In the genomic region with DNA sequence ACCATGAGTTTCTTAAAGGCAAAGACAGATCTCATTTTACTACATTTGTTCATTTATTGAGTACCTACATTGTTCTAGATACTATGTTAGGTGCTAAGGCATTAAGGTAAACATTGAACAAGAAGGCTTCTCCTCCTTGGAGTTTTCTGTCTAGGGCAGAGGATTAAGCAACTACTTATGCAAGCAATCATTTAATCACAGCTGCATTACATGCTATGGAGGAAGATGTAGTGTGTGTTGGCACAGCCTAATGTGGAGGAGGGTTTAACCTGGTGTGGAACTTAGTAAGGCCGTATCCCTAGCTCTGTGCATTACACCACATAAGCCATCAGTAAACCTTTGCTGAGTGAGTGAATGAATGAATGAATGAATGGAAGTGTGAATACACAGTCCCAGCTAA, we compare ENCODE assay signal across 19 cellular contexts.
"Had no signal": no experiment of that assay in that cellular context is flagged by ENCODE, and none has a peak within 500 bp of the region (broad histone marks: within the 10 kb centered on the region; RNA-seq: fewer than 3 reads in every experiment).

No MANE protein-coding gene starts in this region.

- H3K27ac Mint-ChIP-seq: activated naive CD4-positive, alpha-beta T cell treated with anti-CD3 and anti-CD28 coated beads, Interleukin-2, amount 10 ng/mL, durations not matched to agents 7 days and 5 days; activated T-helper 2 cell treated with anti-CD3 and anti-CD28 coated beads, Interferon-gamma antibody, Interleukin-2, Interleukin-4, amounts not matched to agents 10 μg/mL and 5 μg/mL and 100 μg/mL, durations not matched to agents 14 hours and 24 hours and 36 hours had no signal

- H3K4me3 ChIP-seq: body of pancreas, tibial nerve had no signal

- H3K4me1 ChIP-seq: foreskin keratinocyte had no signal

- H3K27ac ChIP-seq: body of pancreas, epithelial cell of prostate, foreskin keratinocyte, VCaP had no signal

- ATAC-seq: body of pancreas, foreskin keratinocyte, T-cell had no signal

- H3K4me1 Mint-ChIP-seq: central memory CD8-positive, alpha-beta T cell had no signal

- H3K27me3 ChIP-seq: body of pancreas, foreskin keratinocyte, tibial nerve had no signal

- H3K36me3 ChIP-seq: tibial nerve had no signal

- DNase-seq: activated CD4-positive, alpha-beta T cell treated with anti-CD3 and anti-CD28 coated beads for 4 hours; activated CD8-positive, alpha-beta memory T cell treated with anti-CD3 and anti-CD28 coated beads for 24 hours; activated naive CD4-positive, alpha-beta T cell treated with anti-CD3 and anti-CD28 coated beads, Interleukin-2, amount 10 ng/mL, durations not matched to agents 7 days and 5 days; activated T-cell treated with anti-CD3 and anti-CD28 coated beads for 4 hours; amniotic stem cell; body of pancreas; cortex of kidney; effector CD8-positive, alpha-beta T cell; foreskin keratinocyte; mesenchymal stem cell; stimulated activated CD4-positive, alpha-beta T cell treated with anti-CD3 and anti-CD28 coated beads, Interleukin-4, amount 100 ng/mL, for 4 hours; T-cell; T1000 had no signal

- H3K9me3 ChIP-seq: body of pancreas, tibial nerve had no signal

- H3K9me3 Mint-ChIP-seq: activated naive CD4-positive, alpha-beta T cell treated with anti-CD3 and anti-CD28 coated beads, Interleukin-2, amount 10 ng/mL, durations not matched to agents 7 days and 5 days; activated T-helper 2 cell treated with anti-CD3 and anti-CD28 coated beads, Interferon-gamma antibody, Interleukin-2, Interleukin-4, amounts not matched to agents 10 μg/mL and 5 μg/mL and 100 μg/mL, durations not matched to agents 14 hours and 24 hours and 36 hours; central memory CD8-positive, alpha-beta T cell; nephron; T-cell had no signal

- H3K36me3 Mint-ChIP-seq: activated naive CD4-positive, alpha-beta T cell treated with anti-CD3 and anti-CD28 coated beads, Interleukin-2, amount 10 ng/mL, durations not matched to agents 7 days and 5 days; T-cell had no signal

- H3K4me3 Mint-ChIP-seq: activated naive CD4-positive, alpha-beta T cell treated with anti-CD3 and anti-CD28 coated beads, Interleukin-2, amount 10 ng/mL, durations not matched to agents 7 days and 5 days; central memory CD8-positive, alpha-beta T cell; nephron; T-cell had no signal
